In the genomic region with DNA sequence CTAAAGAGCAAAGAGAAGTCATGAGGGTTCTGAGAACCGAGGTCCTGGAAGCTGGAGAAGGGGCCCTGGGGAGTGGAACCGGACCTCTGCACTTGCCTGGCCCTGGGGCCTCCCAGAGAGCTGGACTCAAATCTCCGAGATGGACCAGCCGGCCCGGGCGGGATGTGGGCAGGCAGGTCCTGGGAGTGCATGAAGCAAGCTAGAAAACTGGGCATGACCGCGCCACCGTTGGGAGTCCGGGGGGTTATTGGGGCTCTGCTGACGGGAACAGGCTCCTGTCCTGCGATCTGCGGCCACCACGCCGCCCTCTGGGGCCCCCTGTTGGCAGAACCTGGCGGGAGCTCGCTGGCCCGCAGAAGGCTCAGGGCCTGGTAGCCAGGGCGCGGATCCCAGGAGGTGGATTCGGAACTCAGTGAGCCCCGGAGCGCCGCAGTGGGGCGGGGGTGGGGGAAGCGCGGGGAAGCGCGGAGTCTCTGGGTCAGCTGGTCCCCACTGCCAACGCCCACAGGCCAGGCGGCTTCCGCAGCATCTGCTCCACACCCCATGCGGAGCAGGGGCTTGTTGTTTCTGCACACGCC, we compare ENCODE assay signal across 13 cellular contexts.
DNase-seq lines count a peak whose midpoint lies in the region; ATAC-seq and TF ChIP-seq lines count a peak whose summit lies in the region.
"Had no signal": no experiment of that assay in that cellular context is flagged by ENCODE, and none has a peak within 500 bp of the region (broad histone marks: within the 10 kb centered on the region; RNA-seq: fewer than 3 reads in every experiment).

No MANE protein-coding gene starts in this region.

- peaks cover 52% of the 10 kb centered on the region for H3K4me1 Mint-ChIP-seq in central memory CD8-positive, alpha-beta T cell

- H3K9ac ChIP-seq in mesenchymal stem cell (ENCODE audit: low read length), result no peak overlapping the region
- H3K9ac ChIP-seq: KMS-11 had no signal

- no peaks in the 10 kb centered on the region for H3K79me1 ChIP-seq in mesenchymal stem cell (replicated peaks; ENCODE audit: low read length, poor library complexity, severe bottlenecking)

- H3K27ac ChIP-seq in mesenchymal stem cell (ENCODE audit: low read length, poor library complexity, severe bottlenecking), result no peak overlapping the region
- H3K27ac ChIP-seq: esophagus squamous epithelium, KMS-11 had no signal

- H3K27me3 Mint-ChIP-seq in central memory CD8-positive, alpha-beta T cell, result peaks cover 69% of the 10 kb centered on the region

- peaks cover 4% of the 10 kb centered on the region for H3K36me3 Mint-ChIP-seq in central memory CD8-positive, alpha-beta T cell (ENCODE audit: insufficient read depth)

- peak overlapping the region; percentile 32 for H4K8ac ChIP-seq in mesenchymal stem cell (ENCODE audit: low read length)

- ATAC-seq in central memory CD8-positive, alpha-beta T cell (replicated peaks; ENCODE audit: extremely low read depth, poor library complexity, severe bottlenecking), result no peak
- ATAC-seq in HG03460 (IDR thresholded peaks at IDR 0.05; ENCODE audit: unreplicated experiment), result no peak
- no peak for ATAC-seq in GM21717 (IDR thresholded peaks at IDR 0.05; ENCODE audit: unreplicated experiment)

- no peak overlapping the region for H3K23ac ChIP-seq in mesenchymal stem cell (ENCODE audit: low read length in 2 of 2)

- H2BK120ac ChIP-seq in mesenchymal stem cell (ENCODE audit: low read depth, low read length), result no peak overlapping the region

- no peak overlapping the region for H3K18ac ChIP-seq in mesenchymal stem cell (ENCODE audit: low read depth in 1 of 2, low read length in 2 of 2)

- no peaks in the 10 kb centered on the region for H3K36me3 ChIP-seq in mesenchymal stem cell (ENCODE audit: control insufficient read depth in 1 of 2, insufficient read depth in 2 of 2, low read depth in 1 of 2, low read length in 2 of 2)
- H3K36me3 ChIP-seq: esophagus squamous epithelium had no signal

- no peaks in the 10 kb centered on the region for H3K9me3 ChIP-seq in mesenchymal stem cell (ENCODE audit: control insufficient read depth, low read length)
- H3K9me3 ChIP-seq: esophagus squamous epithelium had no signal

- no peak overlapping the region for H2AFZ ChIP-seq in mesenchymal stem cell (ENCODE audit: low read depth, low read length)

- H3K4ac ChIP-seq in mesenchymal stem cell (ENCODE audit: low read depth in 1 of 2, low read length in 2 of 2), result no peak overlapping the region

- peak overlapping the region in 1 of 2 experiments; percentile 61 for H3K14ac ChIP-seq in mesenchymal stem cell (ENCODE audit: low read length in 2 of 2)

- no peak overlapping the region for H2BK12ac ChIP-seq in mesenchymal stem cell (ENCODE audit: low read length in 2 of 2)

- WGBS in mesenchymal stem cell, result 58% methylated on average over 20 of the region's 34 CpGs

- DNase-seq in AG10803 (ENCODE audit: low read depth), result no peak
- no peak for DNase-seq in central memory CD8-positive, alpha-beta T cell (ENCODE audit: low spot score in 2 of 2)
- no peak for DNase-seq in mesenchymal stem cell
- DNase-seq in cerebellum (ENCODE audit: low spot score), result no peak
- no peak for DNase-seq in NCI-H2029 (lab: John Stamatoyannopoulos, UW)
- DNase-seq: activated naive CD4-positive, alpha-beta T cell treated with Interleukin-2 at 50 U/mL for 16 hours; DMS79 treated with DMSO at 0.1 percent for 48 hours; esophagus squamous epithelium; stimulated activated CD4-positive, alpha-beta T cell treated with anti-CD3 and anti-CD28 coated beads, Interleukin-4, amount 100 ng/mL, for 1 hour had no signal

- H2BK5ac ChIP-seq in mesenchymal stem cell (ENCODE audit: low read depth, low read length, poor library complexity, severe bottlenecking), result no peak overlapping the region

- H2AK5ac ChIP-seq in mesenchymal stem cell (ENCODE audit: low read length, severe bottlenecking), result no peak overlapping the region

- no peak overlapping the region for H2BK15ac ChIP-seq in mesenchymal stem cell (ENCODE audit: low read depth, poor library complexity, severe bottlenecking)

- H3K4me2 ChIP-seq in mesenchymal stem cell (ENCODE audit: low read length, poor library complexity, severe bottlenecking), result no peak overlapping the region
- H3K4me2 ChIP-seq: KMS-11 had no signal

- peaks cover 6% of the 10 kb centered on the region for H3K9me3 Mint-ChIP-seq in central memory CD8-positive, alpha-beta T cell

- TF ChIP-seq CTCF in AG10803 (conservative IDR thresholded peaks at IDR 0.05; ENCODE audit: low read length) (0 out of 2 replicates have a peak, but pooled peaks have one; percentile 5), GM12873 (IDR thresholded peaks at IDR 0.05; ENCODE audit: insufficient read depth, low read depth, low read length, missing control alignments) (peak; percentile 47)

- peaks cover 25% of the 10 kb centered on the region for H3K4me1 ChIP-seq in mesenchymal stem cell (ENCODE audit: control insufficient read depth, insufficient read depth, low read depth, low read length)

- no peak overlapping the region for H4K91ac ChIP-seq in mesenchymal stem cell (ENCODE audit: low read length)

- no peak overlapping the region for H3K27ac Mint-ChIP-seq in central memory CD8-positive, alpha-beta T cell (ENCODE audit: low read depth)

- peaks cover 72 to 82% of the 10 kb centered on the region in 2 experiments for H3K27me3 ChIP-seq in mesenchymal stem cell (ENCODE audit: control insufficient read depth in 1 of 2, insufficient read depth in 1 of 2, low read length in 2 of 2)

- no peak overlapping the region for H3K4me3 ChIP-seq in AG10803 (ENCODE audit: low read length)
- H3K4me3 ChIP-seq in mesenchymal stem cell (ENCODE audit: insufficient read depth in 1 of 2, low read depth in 1 of 2, low read length in 2 of 2), result peak overlapping the region in 1 of 2 experiments; percentile 4
- H3K4me3 ChIP-seq: esophagus squamous epithelium had no signal

- H3K4me3 Mint-ChIP-seq in central memory CD8-positive, alpha-beta T cell, result peak overlapping the region; percentile 34
